Comparison of ENCODE assay signal across 13 cellular contexts in the genomic region with DNA sequence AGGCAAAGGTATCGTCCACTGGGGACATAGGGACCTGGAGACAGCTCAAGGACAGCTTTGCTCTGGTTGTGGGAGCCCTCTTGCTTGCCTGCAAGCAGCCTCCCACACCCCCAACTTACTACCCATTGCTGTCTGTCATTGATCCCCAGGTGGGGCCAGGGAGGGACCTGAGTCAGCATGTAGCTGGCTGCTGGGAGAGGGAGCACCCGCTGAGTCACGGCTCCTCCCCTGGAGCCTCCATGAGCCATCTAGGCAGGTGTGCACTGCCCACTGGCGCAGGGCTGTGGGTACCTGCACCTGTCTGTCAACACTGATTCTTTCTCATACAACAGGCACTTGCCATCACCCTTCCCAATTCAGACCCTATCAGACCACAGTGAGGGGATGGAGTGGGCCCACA. TPM values are rescaled to one million over a fixed set of nuclear protein-coding genes. Genes with fewer than 3 reads are reported as not detected.
A peak's percentile ranks its signal among the peaks of the same experiment; 100 is the strongest.
DNase-seq lines count a peak whose midpoint lies in the region; ATAC-seq and TF ChIP-seq lines count a peak whose summit lies in the region.
"Not testable (repeated sequence)": the region's sequence is repeated elsewhere in the genome, so short reads cannot be mapped to it uniquely, and the experiment has no call there.
"Had no signal": no experiment of that assay in that cellular context is flagged by ENCODE, and none has a peak within 500 bp of the region (broad histone marks: within the 10 kb centered on the region; RNA-seq: fewer than 3 reads in every experiment).

No MANE protein-coding gene starts in this region.

- not testable (repeated sequence) for BruUV-seq in MCF 10A (replicated peaks; lab: Mats Ljungman, UMichigan)

- peaks cover 13% of the 10 kb centered on the region for H3K36me3 Mint-ChIP-seq in MCF 10A (ENCODE audit: insufficient read depth, unreplicated experiment)

- ATAC-seq in foreskin keratinocyte: peak; percentile 62

- H3K9me3 ChIP-seq in Peyer's patch, transverse colon: not testable (repeated sequence)

- in situ Hi-C loops in transverse colon (cut with MboI; ENCODE audit: low pct_ligation_motif_present in 1 of 4, low pct_unique_long_range_greater_than_20kb in 1 of 4, low sequenced_read_pairs in 3 of 4): not testable (repeated sequence)

- not testable (repeated sequence) for H3K4me3 ChIP-seq in Peyer's patch, transverse colon

- intact Hi-C loops in MCF 10A (cut with micrococcal nuclease); transverse colon (cut with DNase I; ENCODE audit: low total_unique reads): not testable (repeated sequence)

- WGBS in transverse colon (ENCODE audit: low coverage in 1 of 2), 2 donors: 82% methylated on average over 2 of the region's 4 CpGs; no CpG with 5 or more reads in 1 of the 2 donors

- CTCF ChIA-PET in MCF 10A (lab: Yijun Ruan, JAX): interaction anchor here (1.1 to 5.5 kb wide), 7 partner anchors 11 to 667 kb away, joined by 3 to 60 read pairs (median 6); no protein-coding TSS in a partner anchor

- H3K36me3 ChIP-seq in Peyer's patch, transverse colon: not testable (repeated sequence)

- peak; percentile 58 for DNase-seq in DMS53 (lab: John Stamatoyannopoulos, UW)
- DNase-seq in NCI-H1417 (lab: John Stamatoyannopoulos, UW): peak in 2 of 3 experiments; percentile 43 to 62
- peak; percentile 75 for DNase-seq in NCI-H69 (lab: John Stamatoyannopoulos, UW)
- peak in 2 of 3 donors; percentile 72 to 82 for DNase-seq in Peyer's patch
- DNase-seq in MCF 10A (ENCODE audit: unreplicated experiment): peak; percentile 59
- peak in 1 of 2 donors; percentile 73 for DNase-seq in foreskin keratinocyte
- DNase-seq in mucosa of gallbladder (ENCODE audit: low spot score): peak; percentile 49
- DNase-seq in transverse colon: peak; percentile 37

- TF ChIP-seq CTCF in Peyer's patch (IDR thresholded peaks at IDR 0.05) (peak in 3 of 6 experiments; percentile 22 to 54 (median 31)), foreskin keratinocyte (conservative IDR thresholded peaks at IDR 0.05) (peak; percentile 75)
- not testable (repeated sequence) for TF ChIP-seq CTCF in MCF 10A (IDR thresholded peaks at IDR 0.05; ENCODE audit: unreplicated experiment); transverse colon (IDR thresholded peaks at IDR 0.05)

- TF ChIP-seq EP300 in transverse colon (IDR thresholded peaks at IDR 0.05; ENCODE audit: low read depth): not testable (repeated sequence)

- H3K4me1 ChIP-seq in Peyer's patch: peaks cover 0 to 17% (median 1%) of the 10 kb centered on the region in 4 donors
- H3K4me1 ChIP-seq in foreskin keratinocyte, transverse colon: not testable (repeated sequence)

- POLR2A ChIA-PET in MCF 10A (lab: Yijun Ruan, JAX): interaction anchor here (0.7 to 1.6 kb wide), 3 partner anchors 10 to 48 kb away, joined by 4 read pairs; a partner anchor contains a TSS

- H3K4me3 Mint-ChIP-seq in MCF 10A (ENCODE audit: unreplicated experiment): not testable (repeated sequence)

- peaks cover 37% of the 10 kb centered on the region for H3K4me1 Mint-ChIP-seq in MCF 10A (ENCODE audit: insufficient read depth, unreplicated experiment)

- not testable (repeated sequence) for H3K27ac Mint-ChIP-seq in MCF 10A (ENCODE audit: low read depth, unreplicated experiment)

- not testable (repeated sequence) for H3K27me3 ChIP-seq in Peyer's patch, foreskin keratinocyte
- peaks cover 19% of the 10 kb centered on the region for H3K27me3 ChIP-seq in transverse colon

- H3K27me3 Mint-ChIP-seq in MCF 10A (ENCODE audit: insufficient read depth, unreplicated experiment): peaks cover 14% of the 10 kb centered on the region

- peak overlapping the region in 1 of 4 donors; percentile 61 for H3K27ac ChIP-seq in Peyer's patch
- H3K27ac ChIP-seq in foreskin keratinocyte, transverse colon: not testable (repeated sequence)

- TF ChIP-seq POLR2A in Peyer's patch (IDR thresholded peaks at IDR 0.05); transverse colon (IDR thresholded peaks at IDR 0.05): not testable (repeated sequence)

- not testable (repeated sequence) for H3K9me3 Mint-ChIP-seq in MCF 10A (ENCODE audit: unreplicated experiment)

RNA-seq across cellular contexts. Expression of a gene that starts 4.9 kb away (rescaled TPM):
- not detected for total RNA-seq in Peyer's patch
- total RNA-seq in MCF 10A (2022): 0.21 and 0.27 TPM in 2 replicates
- 1.0 and 1.3 TPM in 2 replicates for total RNA-seq in foreskin keratinocyte
- polyA plus RNA-seq in foreskin keratinocyte: 1.4 and 1.7 TPM in 2 replicates
- total RNA-seq in mucosa of gallbladder: not detected
- total RNA-seq in transverse colon: not detected
- total RNA-seq: A673; CD4-positive, alpha-beta memory T cell; H1; Right ventricle myocardium inferior; SJCRH30 had no signal
- polyA plus RNA-seq: CD4-positive, alpha-beta memory T cell; H1 had no signal

RNA-seq across cellular contexts. Expression of a gene that starts 10.0 kb away (rescaled TPM):
- total RNA-seq in Peyer's patch (1 to 10 TPM; 3.4 to 8.9 (median 6.3) TPM), MCF 10A (2022) (696 and 1,755 TPM in 2 replicates), foreskin keratinocyte (12,113 and 14,268 TPM in 2 replicates), mucosa of gallbladder (0.20 TPM), transverse colon (under 1 TPM in 2 of 4 donors, not detected in 2; 0.32 to 0.68 TPM)
- polyA plus RNA-seq in foreskin keratinocyte: 17,138 and 18,688 TPM in 2 replicates
- total RNA-seq: A673; CD4-positive, alpha-beta memory T cell; H1; Right ventricle myocardium inferior; SJCRH30 had no signal
- polyA plus RNA-seq: CD4-positive, alpha-beta memory T cell had no signal

RNA-seq across cellular contexts. Expression of a gene that starts 35.8 kb away (rescaled TPM):
- total RNA-seq in Peyer's patch: not detected
- 74.5 and 109 TPM in 2 replicates for total RNA-seq in MCF 10A (2022)
- total RNA-seq in foreskin keratinocyte: 115 and 208 TPM in 2 replicates
- 132 and 240 TPM in 2 replicates for polyA plus RNA-seq in foreskin keratinocyte
- not detected for total RNA-seq in mucosa of gallbladder
- total RNA-seq in transverse colon: under 1 TPM in 1 of 4 donors, not detected in 3; 0.79 TPM
- total RNA-seq: A673; CD4-positive, alpha-beta memory T cell; H1; Right ventricle myocardium inferior had no signal
- polyA plus RNA-seq: CD4-positive, alpha-beta memory T cell; H1 had no signal

RNA-seq across cellular contexts. Expression of a gene that starts 47.6 kb away (rescaled TPM):
- total RNA-seq in Peyer's patch (1 to 10 TPM in 1 of 4 donors, not detected in 3; 2.7 TPM), MCF 10A (2022) (1,990 and 4,105 TPM in 2 replicates), foreskin keratinocyte (3,495 and 3,975 TPM in 2 replicates), mucosa of gallbladder (not detected), transverse colon (10 to 100 TPM in 1 of 4 donors, not detected in 3; 37.6 TPM)
- polyA plus RNA-seq in foreskin keratinocyte: 3,974 and 4,528 TPM in 2 replicates
- total RNA-seq: CD4-positive, alpha-beta memory T cell; Right ventricle myocardium inferior had no signal
- polyA plus RNA-seq: CD4-positive, alpha-beta memory T cell had no signal

RNA-seq across cellular contexts. Expression of a gene that starts 48.6 kb away (rescaled TPM):
- total RNA-seq in Peyer's patch (1,000 to 10,000 TPM in 3 of 4 donors, 100 to 1,000 TPM in 1; 357 to 5,327 (median 3,312) TPM), MCF 10A (2022) (0.68 TPM in 1 of 2 replicates, not detected in the other), foreskin keratinocyte (225 and 517 TPM in 2 replicates), mucosa of gallbladder (1,522 TPM), transverse colon (1,000 to 10,000 TPM in 3 of 4 donors, 100 to 1,000 TPM in 1; 788 to 3,666 (median 2,734) TPM)
- polyA plus RNA-seq in foreskin keratinocyte: 311 and 641 TPM in 2 replicates
- total RNA-seq: CD4-positive, alpha-beta memory T cell; SJCRH30 had no signal
- polyA plus RNA-seq: CD4-positive, alpha-beta memory T cell had no signal

Comparison
In these comparisons a context has a peak if more than half of its experiments do, and no peak if none do; other contexts are left out.
1. RNA of a gene that starts 10.0 kb away (total RNA-seq): 12,113 to 14,268 TPM in foreskin keratinocyte and 696 to 1,755 TPM in MCF 10A; 3.4 to 8.9 TPM in Peyer's patch, 0.32 to 0.68 TPM in transverse colon and 0.20 TPM in mucosa of gallbladder (single experiment); every median in the first group is over 10 times any median in the second.
2. RNA of a gene that starts 35.8 kb away (total RNA-seq): 115 to 208 TPM in foreskin keratinocyte and 74.5 to 109 TPM in MCF 10A; not detected in mucosa of gallbladder (single experiment), not detected in Peyer's patch and 0.79 TPM in transverse colon; every median in the first group is over 10 times any median in the second.